In genomic region chr3:190780524-190780923, GRCh38 we compare ENCODE assay signal across 17 cellular contexts.
A peak's percentile ranks its signal among the peaks of the same experiment; 100 is the strongest.
DNase-seq lines count a peak whose midpoint lies in the region; ATAC-seq and TF ChIP-seq lines count a peak whose summit lies in the region.
"Had no signal": no experiment of that assay in that cellular context is flagged by ENCODE, and none has a peak within 500 bp of the region (broad histone marks: within the 10 kb centered on the region; RNA-seq: fewer than 3 reads in every experiment).

No MANE protein-coding gene starts in this region.

- no peaks in the 10 kb centered on the region for H3K4me1 ChIP-seq in foreskin keratinocyte
- H3K4me1 ChIP-seq: BLaER1 treated with 17β-estradiol and CSF1 and Interleukin-3, amounts not matched to agents 10 nM and 100 nM had no signal

- in situ Hi-C loops in G401 (cut with HindIII; ENCODE audit: low sequenced_read_pairs), result no loop called here

- no peaks in the 10 kb centered on the region for H3K27me3 Mint-ChIP-seq in activated naive CD8-positive, alpha-beta T cell treated with anti-CD3 and anti-CD28 coated beads for 36 hours

- no peaks in the 10 kb centered on the region for H3K27me3 ChIP-seq in foreskin keratinocyte
- H3K27me3 ChIP-seq: BLaER1 treated with 17β-estradiol and CSF1 and Interleukin-3, amounts not matched to agents 10 nM and 100 nM had no signal

- H3K27ac Mint-ChIP-seq in activated naive CD8-positive, alpha-beta T cell treated with anti-CD3 and anti-CD28 coated beads for 36 hours, result no peak overlapping the region
- H3K27ac Mint-ChIP-seq: CD4-positive, CD25-positive, alpha-beta regulatory T cell had no signal

- no peak for TF ChIP-seq CTCF in foreskin keratinocyte (conservative IDR thresholded peaks at IDR 0.05)

- H3K36me3 Mint-ChIP-seq in activated naive CD8-positive, alpha-beta T cell treated with anti-CD3 and anti-CD28 coated beads for 36 hours, result no peaks in the 10 kb centered on the region
- H3K36me3 Mint-ChIP-seq: CD4-positive, CD25-positive, alpha-beta regulatory T cell had no signal

- no peak overlapping the region for H3K27ac ChIP-seq in foreskin keratinocyte
- H3K27ac ChIP-seq: BLaER1 treated with 17β-estradiol and CSF1 and Interleukin-3, amounts not matched to agents 10 nM and 100 nM had no signal

- H3K4me3 Mint-ChIP-seq in activated naive CD8-positive, alpha-beta T cell treated with anti-CD3 and anti-CD28 coated beads for 36 hours, result no peak overlapping the region
- H3K4me3 Mint-ChIP-seq: CD4-positive, CD25-positive, alpha-beta regulatory T cell had no signal

- DNase-seq in EL, result peak; percentile 5
- DNase-seq in HS-5 (ENCODE audit: low read depth), result peak; percentile 14
- peak; percentile 11 for DNase-seq in RKO (ENCODE audit: low spot score)
- DNase-seq in foreskin keratinocyte, result peak in 1 of 2 donors; percentile 13
- DNase-seq in activated naive CD8-positive, alpha-beta T cell treated with anti-CD3 and anti-CD28 coated beads for 36 hours, result no peak
- DNase-seq in G401 (ENCODE audit: low spot score), result no peak
- DNase-seq: 8988T; ACHN; Calu3; CD4-positive, CD25-positive, alpha-beta regulatory T cell; DMS 273 treated with DMSO at 0.1 percent for 48 hours; DMS79; GF-D8; H7 had no signal

- peak; percentile 66 for ATAC-seq in foreskin keratinocyte
- ATAC-seq in HG03571 (IDR thresholded peaks at IDR 0.05; ENCODE audit: unreplicated experiment), result no peak
- ATAC-seq: K562 had no signal

- H3K9me3 Mint-ChIP-seq in activated naive CD8-positive, alpha-beta T cell treated with anti-CD3 and anti-CD28 coated beads for 36 hours, result no peaks in the 10 kb centered on the region
- H3K9me3 Mint-ChIP-seq: CD4-positive, CD25-positive, alpha-beta regulatory T cell had no signal

- H3K4me1 Mint-ChIP-seq in activated naive CD8-positive, alpha-beta T cell treated with anti-CD3 and anti-CD28 coated beads for 36 hours, result no peaks in the 10 kb centered on the region
- H3K4me1 Mint-ChIP-seq: CD4-positive, CD25-positive, alpha-beta regulatory T cell had no signal

Comparison
In these comparisons a context has a peak if more than half of its experiments do, and no peak if none do; other contexts are left out.
1. DNase-seq: peak in EL (single experiment), HS-5 (single experiment) and RKO (single experiment); none in activated naive CD8-positive, alpha-beta T cell treated with anti-CD3 and anti-CD28 coated beads for 36 hours (single experiment) and G401 (single experiment).